ENCODE assay signal across 10 cellular contexts in the genomic region with DNA sequence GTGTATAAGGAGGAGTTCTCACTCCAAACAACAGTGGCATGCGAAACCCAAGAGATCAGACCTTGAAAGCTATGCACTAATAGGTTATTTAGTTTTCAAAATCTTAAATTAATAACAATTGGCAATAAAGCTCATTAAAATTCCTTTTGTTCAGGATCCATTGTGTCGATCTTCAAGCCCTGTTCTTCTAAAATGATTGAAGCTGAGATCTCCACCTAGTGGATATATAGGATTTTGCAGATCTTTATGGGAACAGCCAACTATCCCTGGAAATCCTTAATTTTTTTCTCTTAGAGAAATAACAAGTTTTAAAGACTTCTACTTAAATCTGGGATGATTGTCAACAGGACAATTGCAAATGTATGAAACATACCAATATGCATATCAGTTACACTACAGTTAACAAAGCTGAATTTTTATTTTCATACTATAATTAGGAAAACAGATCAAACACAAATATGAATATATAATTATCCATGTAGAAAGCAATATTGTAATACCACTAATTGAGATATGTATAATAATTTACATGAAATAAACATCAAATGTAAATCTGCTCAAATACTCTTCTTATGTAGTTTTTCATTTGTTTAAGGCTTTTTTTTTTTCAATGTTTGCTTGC. TPM values are rescaled to one million over a fixed set of nuclear protein-coding genes. Genes with fewer than 3 reads are reported as not detected.
DNase-seq lines count a peak whose midpoint lies in the region; ATAC-seq and TF ChIP-seq lines count a peak whose summit lies in the region.
"Had no signal": no experiment of that assay in that cellular context is flagged by ENCODE, and none has a peak within 500 bp of the region (broad histone marks: within the 10 kb centered on the region; RNA-seq: fewer than 3 reads in every experiment).

No MANE protein-coding gene starts in this region.

- no peak for ATAC-seq in stimulated activated effector memory CD8-positive, alpha-beta T cell treated with anti-CD3 and anti-CD28 coated beads, Interleukin-12 subunit alpha, Interleukin-12 subunit beta, amount 100 ng/mL, for 72 hours
- no peak for ATAC-seq in HG03135 (IDR thresholded peaks at IDR 0.05; ENCODE audit: unreplicated experiment)

- H3K4me1 ChIP-seq in PC-9 (replicated peaks; ENCODE audit: insufficient read depth), result no peaks in the 10 kb centered on the region
- no peaks in the 10 kb centered on the region for H3K4me1 ChIP-seq in osteoblast (ENCODE audit: insufficient read depth, low read length)

- H3K79me2 ChIP-seq in PC-9 (ENCODE audit: low read depth) (no peaks in the 10 kb centered on the region), osteoblast (ENCODE audit: insufficient read depth, low read length) (no peaks in the 10 kb centered on the region)

- H3K4me3 Mint-ChIP-seq in stimulated activated effector memory CD8-positive, alpha-beta T cell treated with anti-CD3 and anti-CD28 coated beads, Interleukin-12 subunit alpha, Interleukin-12 subunit beta, amount 100 ng/mL, for 72 hours, result no peak overlapping the region

- H4K20me1 ChIP-seq in PC-9 (ENCODE audit: insufficient read depth), result no peaks in the 10 kb centered on the region
- no peaks in the 10 kb centered on the region for H4K20me1 ChIP-seq in osteoblast (ENCODE audit: insufficient read depth, low read length)

- H3F3A ChIP-seq in PC-9 (ENCODE audit: insufficient read depth, low read depth), result no peaks in the 10 kb centered on the region

- H3K4me2 ChIP-seq in PC-9 (no peak overlapping the region), osteoblast (ENCODE audit: insufficient read depth, low read length) (no peak overlapping the region)

- POLR2A ChIA-PET in PC-9 (lab: Charles Lee; ENCODE audit: unreplicated experiment), result no interaction called here

- H3K4me3 ChIP-seq in GM06990 (replicated peaks; ENCODE audit: low read depth, low read length) (no peak overlapping the region), PC-9 (no peak overlapping the region), epithelial cell of proximal tubule (ENCODE audit: low read depth, low read length) (no peak overlapping the region), osteoblast (ENCODE audit: insufficient read depth, low read length) (no peak overlapping the region)
- H3K4me3 ChIP-seq: skin epidermis had no signal

- DNase-seq in GM06990 (ENCODE audit: extremely low read depth, insufficient read length), result no peak
- DNase-seq in HuH-7 (ENCODE audit: low spot score), result peak; percentile 58
- DNase-seq in PC-9, result no peak
- DNase-seq in epithelial cell of proximal tubule (ENCODE audit: low read depth), result no peak
- peak; percentile 81 for DNase-seq in osteoblast (ENCODE audit: insufficient read length, low spot score, missing footprints)
- no peak for DNase-seq in GM19238 (ENCODE audit: insufficient read length, low spot score)
- no peak for DNase-seq in stimulated activated effector memory CD8-positive, alpha-beta T cell treated with anti-CD3 and anti-CD28 coated beads, Interleukin-12 subunit alpha, Interleukin-12 subunit beta, amount 100 ng/mL, for 72 hours (ENCODE audit: low spot score in 2 of 2)

- no peaks in the 10 kb centered on the region for H3K9me2 ChIP-seq in PC-9 (ENCODE audit: insufficient read depth)

- no TSS peak for BruUV-seq in PC-9 (replicated peaks; lab: Mats Ljungman, UMichigan)

- intact Hi-C loops in PC-9 (cut with micrococcal nuclease; ENCODE audit: unreplicated experiment), result no loop called here

- no peak overlapping the region for H3K27ac Mint-ChIP-seq in stimulated activated effector memory CD8-positive, alpha-beta T cell treated with anti-CD3 and anti-CD28 coated beads, Interleukin-12 subunit alpha, Interleukin-12 subunit beta, amount 100 ng/mL, for 72 hours

- H3K9me3 Mint-ChIP-seq in stimulated activated effector memory CD8-positive, alpha-beta T cell treated with anti-CD3 and anti-CD28 coated beads, Interleukin-12 subunit alpha, Interleukin-12 subunit beta, amount 100 ng/mL, for 72 hours, result no peaks in the 10 kb centered on the region

- no peak overlapping the region for H3K27ac ChIP-seq in PC-9
- no peak overlapping the region for H3K27ac ChIP-seq in osteoblast (ENCODE audit: low read depth, low read length)
- H3K27ac ChIP-seq: skin epidermis had no signal

- H2AFZ ChIP-seq in PC-9 (no peak overlapping the region), osteoblast (ENCODE audit: low read length) (no peak overlapping the region)

- H3K9me3 ChIP-seq in PC-9 (ENCODE audit: insufficient read depth, low read depth), result no peaks in the 10 kb centered on the region
- no peaks in the 10 kb centered on the region for H3K9me3 ChIP-seq in osteoblast (ENCODE audit: low read depth, low read length)

- no peaks in the 10 kb centered on the region for H3K36me3 ChIP-seq in GM06990 (ENCODE audit: control insufficient read depth, insufficient read depth, low read length)
- H3K36me3 ChIP-seq in PC-9 (ENCODE audit: low read depth), result no peaks in the 10 kb centered on the region
- no peaks in the 10 kb centered on the region for H3K36me3 ChIP-seq in osteoblast (ENCODE audit: insufficient read depth, low read length)

- no peaks in the 10 kb centered on the region for H3K36me3 Mint-ChIP-seq in stimulated activated effector memory CD8-positive, alpha-beta T cell treated with anti-CD3 and anti-CD28 coated beads, Interleukin-12 subunit alpha, Interleukin-12 subunit beta, amount 100 ng/mL, for 72 hours

- no peaks in the 10 kb centered on the region for H3K27me3 ChIP-seq in GM06990 (replicated peaks; ENCODE audit: control insufficient read depth, insufficient read depth, low read length)
- H3K27me3 ChIP-seq in PC-9 (ENCODE audit: insufficient read depth, low read depth), result no peaks in the 10 kb centered on the region
- no peaks in the 10 kb centered on the region for H3K27me3 ChIP-seq in osteoblast (ENCODE audit: insufficient read depth, low read length)

- CTCF ChIA-PET in PC-9 (lab: Charles Lee), result interaction anchor here (0.8 kb wide), 1 partner anchor 221 kb away, joined by 3 read pairs; no protein-coding TSS in a partner anchor

- no peaks in the 10 kb centered on the region for H3K4me1 Mint-ChIP-seq in stimulated activated effector memory CD8-positive, alpha-beta T cell treated with anti-CD3 and anti-CD28 coated beads, Interleukin-12 subunit alpha, Interleukin-12 subunit beta, amount 100 ng/mL, for 72 hours

- TF ChIP-seq CTCF in GM06990 (IDR thresholded peaks at IDR 0.05; ENCODE audit: insufficient read depth, low read length, poor library complexity, severe bottlenecking) (peak; percentile 55), PC-9 (conservative IDR thresholded peaks at IDR 0.05) (peak; percentile 85), epithelial cell of proximal tubule (conservative IDR thresholded peaks at IDR 0.05; ENCODE audit: low read depth, low read length) (peak; percentile 70), osteoblast (IDR thresholded peaks at IDR 0.05; ENCODE audit: extremely low read depth, low read depth, low read length) (peak; percentile 55)

RNA-seq across cellular contexts. Expression of gene LRRC53, which starts 43.3 kb away (rescaled TPM):
- total RNA-seq in PC-9 (2021) (not detected in 2 replicates), epithelial cell of proximal tubule (not detected in 2 replicates), osteoblast (not detected in 2 replicates)
- total RNA-seq: T-helper 1 cell treated with Interleukin-12 subunit alpha and Interleukin-12 subunit beta and Interleukin-4 antibody, amounts not matched to agents 30 ng/mL and 1 ng/mL, for 36 hours had no signal

Comparison
In these comparisons a context has a peak if more than half of its experiments do, and no peak if none do; other contexts are left out.
1. DNase-seq: peak in HuH-7 (single experiment) and osteoblast (single experiment); none in GM06990 (single experiment), PC-9 (0 of 2), epithelial cell of proximal tubule (single experiment), GM19238 (single experiment) and stimulated activated effector memory CD8-positive, alpha-beta T cell treated with anti-CD3 and anti-CD28 coated beads, Interleukin-12 subunit alpha, Interleukin-12 subunit beta, amount 100 ng/mL, for 72 hours (0 of 2).
2. Peak in every context shown above with its lines, with median percentiles within 50 percentile points of each other: CTCF ChIP-seq.